8 cellular contexts compared by ENCODE assay signal in the genomic region with DNA sequence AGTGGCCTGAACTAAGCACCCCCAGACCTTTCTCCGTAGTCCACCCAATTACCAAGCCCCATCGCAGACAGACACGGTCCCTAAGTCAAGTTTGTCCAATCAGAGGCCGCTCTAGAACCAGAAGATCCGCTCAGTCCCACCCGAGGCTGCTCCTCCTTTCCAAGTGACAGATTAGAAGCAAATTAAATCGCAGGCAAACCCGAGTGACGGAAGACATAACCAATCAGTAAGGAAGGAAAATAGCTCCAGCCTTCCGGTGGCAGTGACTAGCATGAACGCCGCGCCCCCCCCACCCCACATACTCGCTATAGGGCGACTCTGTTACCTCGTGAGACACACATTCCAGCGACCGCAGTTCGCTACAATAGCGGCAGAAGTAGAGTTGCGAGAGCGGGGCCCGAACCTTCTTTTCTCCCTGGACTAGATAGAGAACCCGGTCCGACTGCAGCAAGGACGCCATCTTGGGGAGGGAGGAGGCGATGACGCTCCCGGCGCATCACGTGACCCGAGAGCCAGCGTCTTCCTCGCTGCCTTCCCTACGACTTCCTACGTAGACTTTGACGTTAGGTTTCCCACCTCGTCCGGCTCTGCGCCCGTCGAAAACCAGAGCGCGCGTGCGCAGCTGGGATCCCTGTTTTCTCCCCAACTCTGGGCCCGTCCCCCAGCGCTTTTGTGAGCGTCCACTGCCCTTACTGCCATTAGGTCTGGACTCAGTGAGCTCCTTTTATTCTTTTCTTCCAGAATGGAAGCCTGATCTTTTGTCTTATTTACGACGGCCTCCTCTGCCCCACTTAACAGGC. TPM values are rescaled to one million over a fixed set of nuclear protein-coding genes. Genes with fewer than 3 reads are reported as not detected.
A peak's percentile ranks its signal among the peaks of the same experiment; 100 is the strongest.
DNase-seq lines count a peak whose midpoint lies in the region; ATAC-seq and TF ChIP-seq lines count a peak whose summit lies in the region.

A gene (minus strand): TSS at position 484 of the 800 bp plus-strand sequence. CDS start 24 bp downstream, at position 460.

- H3K36me3 ChIP-seq in PC-9 (ENCODE audit: low read depth), result peaks cover 18% of the 10 kb centered on the region

- no peaks in the 10 kb centered on the region for H3K27me3 ChIP-seq in PC-9 (ENCODE audit: insufficient read depth, low read depth)

- intact Hi-C loops in PC-9 (cut with micrococcal nuclease; ENCODE audit: unreplicated experiment), result loop anchor here (1.0 kb wide), 3 partner anchors 21 to 146 kb away; a partner anchor contains a TSS

- peak within 1 kb of the TSS; percentile 79 for H3K4me3 ChIP-seq in PC-9

- BruUV-seq in PC-9 (replicated peaks; lab: Mats Ljungman, UMichigan), result no TSS peak

- in situ Hi-C loops in KBM-7 (cut with MboI; ENCODE audit: low pct_unique_long_range_greater_than_20kb, low sequenced_read_pairs), result no loop called here

- H3K4me2 ChIP-seq in PC-9, result peak within 1 kb of the TSS; percentile 81

- CTCF ChIA-PET in PC-9 (lab: Charles Lee), result interaction anchor here (0.5 to 1.5 kb wide), 4 partner anchors 20 to 494 kb away, joined by 3 to 10 read pairs (median 6); a partner anchor contains a TSS

- peak within 1 kb of the TSS; percentile 73 for H3K27ac ChIP-seq in PC-9

- POLR2A ChIA-PET in PC-9 (lab: Charles Lee; ENCODE audit: unreplicated experiment), result interaction anchor here (0.6 to 1.0 kb wide), 6 partner anchors 13 to 309 kb away, joined by 3 to 6 read pairs (median 5); a partner anchor contains a TSS

- H3F3A ChIP-seq in PC-9 (ENCODE audit: insufficient read depth, low read depth), result no peaks in the 10 kb centered on the region

- peak; percentile 97 for ATAC-seq in GM21723 (IDR thresholded peaks at IDR 0.05; ENCODE audit: unreplicated experiment)

- peak; percentile 88 for TF ChIP-seq POLR2A in erythroblast (IDR thresholded peaks at IDR 0.05; ENCODE audit: low read length)

- no peaks in the 10 kb centered on the region; the same call in 1 of the 2 replicates for H3K9me2 ChIP-seq in PC-9 (ENCODE audit: insufficient read depth)

- peak within 1 kb of the TSS; percentile 97 for H2AFZ ChIP-seq in PC-9

- H3K9me3 ChIP-seq in PC-9 (ENCODE audit: insufficient read depth, low read depth), result no peaks in the 10 kb centered on the region

- H3K4me1 ChIP-seq in PC-9 (replicated peaks; ENCODE audit: insufficient read depth), result peaks cover 24% of the 10 kb centered on the region

- TF ChIP-seq CTCF in PC-9 (conservative IDR thresholded peaks at IDR 0.05), result peak; percentile 55; the same call in 1 of the 2 replicates

- no peaks in the 10 kb centered on the region; the same call in 1 of the 2 replicates for H4K20me1 ChIP-seq in PC-9 (ENCODE audit: insufficient read depth)

- DNase-seq in DMS53 treated with DMSO at 0.1 percent for 48 hours (lab: John Stamatoyannopoulos, UW; ENCODE audit: unreplicated experiment) (peak; percentile 97), KBM-7 (peak; percentile 99), PC-9 (peak; percentile 94 to 97), erythroblast (lab: John Stamatoyannopoulos, UW) (peak; percentile 97 to 98), mucosa of gallbladder (ENCODE audit: low spot score) (peak; percentile 97)
- DNase-seq in activated T-cell treated with anti-CD3 and anti-CD28 coated beads, Interleukin-2, amount 50 U/mL, for 1 hour, result peak; percentile 93
- DNase-seq in stimulated activated CD8-positive, alpha-beta memory T cell treated with anti-CD3 and anti-CD28 coated beads, Interleukin-4, amount 100 ng/mL, for 4 hours (ENCODE audit: low read depth in 2 of 2, low spot score in 1 of 2), result peak; percentile 84 to 88

- peaks cover 44% of the 10 kb centered on the region for H3K79me2 ChIP-seq in PC-9 (ENCODE audit: low read depth)

RNA-seq across cellular contexts. Expression of the gene that starts here (rescaled TPM):
- total RNA-seq in PC-9 (2021) (49.1 and 54.1 TPM in 2 replicates), mucosa of gallbladder (69.4 TPM)

Comparison
In these comparisons a context has a peak if more than half of its experiments do, and no peak if none do; other contexts are left out.
1. Peak in every context shown above with its lines: DNase-seq, ATAC-seq, H3K4me3 ChIP-seq and H3K27ac ChIP-seq.